14 cellular contexts compared by ENCODE assay signal in the genomic region with DNA sequence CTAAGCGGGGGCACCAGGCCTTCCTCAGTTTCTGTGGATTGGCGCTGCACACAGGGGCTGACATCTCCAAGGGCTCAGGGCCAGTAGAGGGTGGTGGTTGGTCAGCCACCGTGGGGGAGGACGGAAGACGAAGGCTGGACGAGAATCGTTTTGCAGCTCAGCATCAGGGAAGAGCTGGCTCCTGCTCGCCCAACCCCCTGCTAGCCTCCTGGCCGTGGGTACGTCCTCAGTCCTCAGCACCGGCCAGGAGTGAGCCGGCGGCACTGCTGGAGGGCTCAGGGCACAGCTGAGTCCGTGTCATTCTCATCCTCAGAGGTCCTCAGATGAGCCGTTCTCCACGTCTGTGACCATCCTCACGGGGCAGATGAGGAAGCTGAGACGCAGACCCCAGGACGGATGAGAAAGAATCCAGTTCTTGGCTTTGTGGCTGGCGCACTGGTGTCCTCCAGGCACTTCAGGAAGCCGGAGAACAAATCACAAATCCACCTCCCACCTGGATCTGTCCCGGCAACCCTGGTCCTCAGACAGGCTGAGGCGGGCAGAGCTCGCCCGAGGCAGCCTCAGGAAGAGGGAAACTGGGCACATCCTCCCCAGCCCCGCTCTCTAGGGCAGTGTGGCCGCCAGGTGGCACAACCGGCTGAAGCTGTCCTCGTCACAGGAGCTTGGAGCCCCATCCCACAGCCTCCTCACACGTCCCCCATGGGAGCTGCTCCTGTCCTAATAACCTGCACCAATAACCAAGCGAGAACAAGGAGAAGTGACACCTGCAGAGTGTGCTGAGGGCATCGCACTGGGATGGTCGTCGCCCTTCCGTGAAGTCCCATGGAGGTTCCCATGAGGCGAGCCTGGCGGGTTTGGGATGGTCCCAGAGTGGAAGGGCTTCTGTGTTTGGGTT.
DNase-seq lines count a peak whose midpoint lies in the region; TF ChIP-seq lines count a peak whose summit lies in the region.
"Had no signal": no experiment of that assay in that cellular context is flagged by ENCODE, and none has a peak within 500 bp of the region (broad histone marks: within the 10 kb centered on the region; RNA-seq: fewer than 3 reads in every experiment).

No MANE protein-coding gene starts in this region.

- no peak overlapping the region for H3K27ac Mint-ChIP-seq in osteocyte (ENCODE audit: unreplicated experiment)
- H3K27ac Mint-ChIP-seq: activated CD4-positive, alpha-beta T cell treated with anti-CD3 and anti-CD28 coated beads, Interleukin-2, amount 10 ng/mL, durations not matched to agents 24 days and 14 days; naive thymus-derived CD4-positive, alpha-beta T cell had no signal

- peak; percentile 22; the same call in 1 of the 2 replicates for TF ChIP-seq RAD21 in Ishikawa (IDR thresholded peaks at IDR 0.05; ENCODE audit: low read depth)

- no peaks in the 10 kb centered on the region for H3K27me3 ChIP-seq in thyroid gland

- H3K9me3 Mint-ChIP-seq in osteocyte (ENCODE audit: unreplicated experiment): peaks cover 8% of the 10 kb centered on the region
- H3K9me3 Mint-ChIP-seq: activated CD4-positive, alpha-beta T cell treated with anti-CD3 and anti-CD28 coated beads, Interleukin-2, amount 10 ng/mL, durations not matched to agents 24 days and 14 days had no signal

- peaks cover 7% of the 10 kb centered on the region for H3K27me3 Mint-ChIP-seq in osteocyte (ENCODE audit: unreplicated experiment)
- H3K27me3 Mint-ChIP-seq: activated CD4-positive, alpha-beta T cell treated with anti-CD3 and anti-CD28 coated beads, Interleukin-2, amount 10 ng/mL, durations not matched to agents 24 days and 14 days had no signal

- no peaks in the 10 kb centered on the region for H3K36me3 Mint-ChIP-seq in osteocyte (ENCODE audit: unreplicated experiment)

- DNase-seq in NCI-H748 (lab: John Stamatoyannopoulos, UW; ENCODE audit: unreplicated experiment) (peak; percentile 9), NCI-H748 treated with DMSO at 0.1 percent for 48 hours (lab: John Stamatoyannopoulos, UW) (no peak), osteocyte (ENCODE audit: extremely low spot score, unreplicated experiment) (peak; percentile 80), epidermal melanocyte (ENCODE audit: insufficient read length, low spot score) (no peak), NCI-H774 (lab: John Stamatoyannopoulos, UW) (no peak), thyroid gland (no peak)
- DNase-seq: activated CD4-positive, alpha-beta T cell treated with anti-CD3 and anti-CD28 coated beads, Interleukin-2, amount 10 ng/mL, durations not matched to agents 24 days and 14 days; activated T-cell treated with anti-CD3 and anti-CD28 coated beads, Interleukin-2, amount 50 U/mL, for 48 hours; effector memory CD4-positive, alpha-beta T cell; NCI-H1105 treated with DMSO at 0.1 percent for 48 hours; RPMI8226 had no signal

- H3K4me1 ChIP-seq in thyroid gland: no peaks in the 10 kb centered on the region

- H3K9me3 ChIP-seq in thyroid gland: no peaks in the 10 kb centered on the region

- TF ChIP-seq CTCF in VCaP (conservative IDR thresholded peaks at IDR 0.05) (peak; percentile 68), osteocyte (IDR thresholded peaks at IDR 0.05) (no peak), thyroid gland (IDR thresholded peaks at IDR 0.05) (no peak)

- no peaks in the 10 kb centered on the region for H3K4me1 Mint-ChIP-seq in osteocyte (ENCODE audit: unreplicated experiment)
- H3K4me1 Mint-ChIP-seq: activated CD4-positive, alpha-beta T cell treated with anti-CD3 and anti-CD28 coated beads, Interleukin-2, amount 10 ng/mL, durations not matched to agents 24 days and 14 days; naive thymus-derived CD4-positive, alpha-beta T cell had no signal

- no peak overlapping the region for H3K4me3 Mint-ChIP-seq in osteocyte (ENCODE audit: unreplicated experiment)
- H3K4me3 Mint-ChIP-seq: activated CD4-positive, alpha-beta T cell treated with anti-CD3 and anti-CD28 coated beads, Interleukin-2, amount 10 ng/mL, durations not matched to agents 24 days and 14 days; naive thymus-derived CD4-positive, alpha-beta T cell had no signal

- H3K27ac ChIP-seq in VCaP: no peak overlapping the region
- no peak overlapping the region for H3K27ac ChIP-seq in thyroid gland

- no peak for TF ChIP-seq EP300 in Ishikawa (IDR thresholded peaks at IDR 0.05; ENCODE audit: borderline replicate concordance)

- intact Hi-C loops in thyroid gland (cut with DNase I): no loop called here

- no peaks in the 10 kb centered on the region for H3K36me3 ChIP-seq in thyroid gland

- no peak for TF ChIP-seq POLR2A in thyroid gland (IDR thresholded peaks at IDR 0.05)

- no peak overlapping the region for H3K4me3 ChIP-seq in thyroid gland (replicated peaks in 1 of 3)

- WGBS in thyroid gland, 2 donors: 89 to 93% methylated on average over 27 to 29 of the region's 37 CpGs

TF ChIP-seq in Ishikawa, 13 proteins besides CTCF, POLR2A, EP300 and RAD21:
- TF ChIP-seq CREB1 (IDR thresholded peaks at IDR 0.05; ENCODE audit: low read depth): no peak
- no peak for TF ChIP-seq TCF12 (IDR thresholded peaks at IDR 0.05; ENCODE audit: low read depth)

Comparison
In these comparisons a context has a peak if more than half of its experiments do, and no peak if none do; other contexts are left out.
1. DNase-seq: peak in NCI-H748 (single experiment) and osteocyte (single experiment); none in NCI-H748 treated with DMSO at 0.1 percent for 48 hours (single experiment), epidermal melanocyte (single experiment), NCI-H774 (single experiment) and thyroid gland (0 of 2).